ENCODE assay signal across 7 cellular contexts in genomic region chr19:16778796-16779411, GRCh38. TPM values are rescaled to one million over a fixed set of nuclear protein-coding genes. Genes with fewer than 3 reads are reported as not detected.
DNase-seq lines count a peak whose midpoint lies in the region; ATAC-seq, FAIRE-seq and TF ChIP-seq lines count a peak whose summit lies in the region.

No MANE protein-coding gene starts in this region.

- H4K20me1 ChIP-seq in DOHH2 (ENCODE audit: control insufficient read depth, insufficient read depth, low read depth, low read length) (no peaks in the 10 kb centered on the region), IMR-90 (ENCODE audit: insufficient read depth, low read length) (no peaks in the 10 kb centered on the region), keratinocyte (ENCODE audit: control insufficient read depth, extremely low read depth, insufficient read depth, low read length) (no peaks in the 10 kb centered on the region)

- no peak overlapping the region for H2BK20ac ChIP-seq in IMR-90 (ENCODE audit: low read depth, low read length)

- DNase-seq in IMR-90 (peak; percentile 55), SKM-1 treated with dmso at 0.1 percent for 144 hours (lab: John Stamatoyannopoulos, UW; ENCODE audit: unreplicated experiment) (peak; percentile 63), astrocyte of the hippocampus (ENCODE audit: low read depth, low spot score) (peak; percentile 59), keratinocyte (ENCODE audit: low read depth, low spot score) (no peak)
- peak; percentile 4 for DNase-seq in stimulated activated CD8-positive, alpha-beta memory T cell treated with anti-CD3 and anti-CD28 coated beads, Interleukin-15, amount 100 ng/mL, for 1 hour (ENCODE audit: low read depth)

- no TSS peak for BruUV-seq in IMR-90 (replicated peaks; lab: Mats Ljungman, UMichigan)

- TF ChIP-seq CTCF in DOHH2 (IDR thresholded peaks at IDR 0.05; ENCODE audit: low read depth, low read length, poor library complexity, severe bottlenecking) (peak; percentile 84), IMR-90 (conservative IDR thresholded peaks at IDR 0.05; ENCODE audit: low read depth, low read length) (peak; percentile 60), keratinocyte (optimal IDR thresholded peaks at IDR 0.05 in 1 of 3, IDR thresholded peaks at IDR 0.05 in 1 of 3, conservative IDR thresholded peaks at IDR 0.05 in 1 of 3; ENCODE audit: extremely low read depth in 1 of 3, insufficient read depth in 2 of 3, low read length in 3 of 3) (peak; percentile 79 to 96 (median 89))

- no peaks in the 10 kb centered on the region for H3K36me3 ChIP-seq in DOHH2 (ENCODE audit: control insufficient read depth, low read length)
- no peaks in the 10 kb centered on the region for H3K36me3 ChIP-seq in IMR-90 (ENCODE audit: control insufficient read depth, insufficient read depth, low read length)
- no peaks in the 10 kb centered on the region for H3K36me3 ChIP-seq in keratinocyte (ENCODE audit: control insufficient read depth in 2 of 2, extremely low read depth in 1 of 2, insufficient read depth in 2 of 2, low read length in 2 of 2)

- H2BK5ac ChIP-seq in IMR-90 (ENCODE audit: low read depth, low read length, poor library complexity, severe bottlenecking) = no peak overlapping the region

- POLR2A ChIA-PET in IMR-90 (lab: Charles Lee; ENCODE audit: unreplicated experiment) = no interaction called here

- H2AFZ ChIP-seq in IMR-90 (replicated peaks; ENCODE audit: low read length, poor library complexity) (peak overlapping the region; percentile 58), keratinocyte (ENCODE audit: control insufficient read depth, low read length) (no peak overlapping the region)

- H3K27ac ChIP-seq in DOHH2 (ENCODE audit: low read depth, low read length) (no peak overlapping the region), IMR-90 (ENCODE audit: insufficient read depth, low read length) (no peak overlapping the region), keratinocyte (ENCODE audit: control insufficient read depth, insufficient read depth, low read length) (no peak overlapping the region)

- no peak overlapping the region for H4K91ac ChIP-seq in IMR-90 (ENCODE audit: insufficient read depth, low read depth, low read length)

- no peak overlapping the region for H2AK5ac ChIP-seq in IMR-90 (ENCODE audit: low read depth, low read length)

- H4K5ac ChIP-seq in IMR-90 (ENCODE audit: low read depth, low read length) = no peak overlapping the region

- intact Hi-C loops in IMR-90 (cut with micrococcal nuclease) = loop anchor here (2.0 to 10.0 kb wide), 3 partner anchors 68 to 506 kb away; partner anchors contain the start of gene ANKLE1

- H3F3A ChIP-seq in DOHH2 (ENCODE audit: control insufficient read depth, insufficient read depth) = no peaks in the 10 kb centered on the region

- H3K18ac ChIP-seq in IMR-90 (ENCODE audit: low read depth, low read length) = no peak overlapping the region

- H3K4me1 ChIP-seq in DOHH2 (ENCODE audit: control insufficient read depth, low read length) = peaks cover 12% of the 10 kb centered on the region
- H3K4me1 ChIP-seq in IMR-90 (ENCODE audit: control insufficient read depth, insufficient read depth, low read length) = no peaks in the 10 kb centered on the region
- H3K4me1 ChIP-seq in keratinocyte (ENCODE audit: control insufficient read depth, extremely low read depth, insufficient read depth, low read length) = no peaks in the 10 kb centered on the region

- H2BK120ac ChIP-seq in IMR-90 (ENCODE audit: low read depth, low read length) = no peak overlapping the region

- peak; percentile 81 for FAIRE-seq in keratinocyte (lab: Jason Lieb, UNC)

- H3K9me1 ChIP-seq in IMR-90 (ENCODE audit: insufficient read depth, low read length) (no peaks in the 10 kb centered on the region), keratinocyte (ENCODE audit: control insufficient read depth, extremely low read depth, insufficient read depth, low read length) (peaks cover 2% of the 10 kb centered on the region)

- H2AK9ac ChIP-seq in IMR-90 (replicated peaks; ENCODE audit: low read depth, low read length, poor library complexity) = no peak overlapping the region

- CTCF ChIA-PET in IMR-90 (lab: Yijun Ruan, JAX) = interaction anchor here (1.2 to 1.3 kb wide), 2 partner anchors 126 to 273 kb away, joined by 4 to 5 read pairs; no protein-coding TSS in a partner anchor

- no peak overlapping the region for H3K9ac ChIP-seq in IMR-90 (ENCODE audit: low read depth, low read length)
- no peak overlapping the region for H3K9ac ChIP-seq in keratinocyte (ENCODE audit: control insufficient read depth, extremely low read depth, insufficient read depth, low read length)

- H3K14ac ChIP-seq in IMR-90 (replicated peaks; ENCODE audit: low read depth, low read length) = no peak overlapping the region

- H3K9me2 ChIP-seq in DOHH2 (replicated peaks; ENCODE audit: control insufficient read depth, low read length) = no peaks in the 10 kb centered on the region

- H3K9me3 ChIP-seq in DOHH2 (ENCODE audit: control insufficient read depth, insufficient read depth, low read length) (no peaks in the 10 kb centered on the region), IMR-90 (ENCODE audit: control insufficient read depth, insufficient read depth, low read length) (no peaks in the 10 kb centered on the region), keratinocyte (ENCODE audit: control insufficient read depth, low read depth, low read length) (no peaks in the 10 kb centered on the region)

- in situ Hi-C loops in IMR-90 (cut with MboI; ENCODE audit: low sequenced_read_pairs) = no loop called here

- dilution Hi-C loops in IMR-90 (cut with HindIII; ENCODE audit: low sequenced_read_pairs, unreplicated experiment) = no loop called here
- dilution Hi-C loops in keratinocyte (cut with MboI; ENCODE audit: extremely low pct_ligation_motif_present, low sequenced_read_pairs) = no loop called here

- no peaks in the 10 kb centered on the region for H3K79me1 ChIP-seq in IMR-90 (ENCODE audit: low read depth in 1 of 2, low read length in 2 of 2)

- H3K79me2 ChIP-seq in DOHH2 (ENCODE audit: control insufficient read depth, low read length) (no peaks in the 10 kb centered on the region), keratinocyte (ENCODE audit: control insufficient read depth, insufficient read depth, low read length) (no peaks in the 10 kb centered on the region)

- no peak overlapping the region for H3K23ac ChIP-seq in IMR-90 (ENCODE audit: low read depth, low read length)

- H3K27me3 ChIP-seq in DOHH2 (ENCODE audit: control insufficient read depth, low read length) (no peaks in the 10 kb centered on the region; the same call in 1 of the 2 replicates), IMR-90 (ENCODE audit: control insufficient read depth, insufficient read depth, low read length) (peaks cover 3% of the 10 kb centered on the region; the same call in 1 of the 2 replicates), keratinocyte (ENCODE audit: control insufficient read depth, extremely low read depth, insufficient read depth, low read length) (no peaks in the 10 kb centered on the region)

- H3K4me3 ChIP-seq in DOHH2 (ENCODE audit: low read length) (no peak overlapping the region), IMR-90 (ENCODE audit: insufficient read depth, low read depth, low read length) (no peak overlapping the region), keratinocyte (ENCODE audit: control insufficient read depth in 2 of 3, extremely low read depth in 1 of 3, insufficient read depth in 2 of 3, low read depth in 1 of 3, low read length in 3 of 3) (no peak overlapping the region)

- no peak for TF ChIP-seq POLR2A in IMR-90 (IDR thresholded peaks at IDR 0.05; ENCODE audit: low read depth, low read length)

- peak; percentile 79 for TF ChIP-seq RAD21 in IMR-90 (IDR thresholded peaks at IDR 0.05; ENCODE audit: low read length)

- H3K4me2 ChIP-seq in DOHH2 (ENCODE audit: low read length) (no peak overlapping the region), IMR-90 (ENCODE audit: low read depth, low read length) (no peak overlapping the region), keratinocyte (ENCODE audit: control insufficient read depth, extremely low read depth, insufficient read depth, low read depth, low read length) (no peak overlapping the region)

- H4K8ac ChIP-seq in IMR-90 (ENCODE audit: low read depth in 2 of 2, low read length in 2 of 2) = no peak overlapping the region

- no peak overlapping the region for H2BK15ac ChIP-seq in IMR-90 (ENCODE audit: low read depth, low read length)

- ATAC-seq in IMR-90 (ENCODE audit: low read depth) (peak; percentile 88), HG03460 (IDR thresholded peaks at IDR 0.05; ENCODE audit: unreplicated experiment) (no peak)

- H3K56ac ChIP-seq in IMR-90 (ENCODE audit: extremely low read depth, insufficient read depth, low read length) = no peak overlapping the region

- H3K4ac ChIP-seq in IMR-90 (ENCODE audit: low read depth, low read length) = no peak overlapping the region

- 80% methylated on average over 4 of the region's 8 CpGs; no CpG with 5 or more reads in 1 of the 2 experiments for WGBS in IMR-90 (ENCODE audit: extremely low coverage in 2 of 2, insufficient read length in 1 of 2), 2 experiments

TF ChIP-seq in IMR-90, 13 proteins besides CTCF, POLR2A, EP300 and RAD21 (continues in another document):
- peak; percentile 65 for TF ChIP-seq SMC3 (IDR thresholded peaks at IDR 0.05; ENCODE audit: low read depth, low read length)

RNA-seq across cellular contexts. Expression of gene SIN3B, which starts 50.3 kb away (rescaled TPM):
- total RNA-seq in IMR-90 (2012; rRNA removed) = 7.9 and 9.2 TPM in 2 replicates
- polyA plus RNA-seq in IMR-90 (2012; rRNA removed) (40.0 and 51.2 TPM in 2 replicates), keratinocyte (30.9 to 35.9 TPM (median 32.8 TPM) in 3 replicates)
- polyA plus RNA-seq in IMR-90 (2012; cell fraction: cytosol; rRNA removed) = 23.0 and 34.9 TPM in 2 replicates
- polyA plus RNA-seq in IMR-90 (2012; cell fraction: nucleus; rRNA removed; ENCODE audit: low replicate concordance) = 209 and 480 TPM in 2 replicates
- polyA plus RNA-seq in keratinocyte (2011; ENCODE audit: low read depth) = 45.1 TPM
- 20.5 and 24.1 TPM in 2 replicates for polyA plus RNA-seq in keratinocyte (2011; cell fraction: cytosol; rRNA removed)
- 100 and 139 TPM in 2 replicates for polyA plus RNA-seq in keratinocyte (2011; cell fraction: nucleus; rRNA removed)
- polyA plus RNA-seq in keratinocyte (2012; ENCODE audit: low replicate concordance) = 30.3 and 34.8 TPM in 2 replicates
- 31.9 to 55.6 TPM (median 41.5 TPM) in 3 replicates for polyA minus RNA-seq in keratinocyte
- 50.8 TPM for polyA minus RNA-seq in keratinocyte (2011; cell fraction: cytosol; rRNA and poly(A)+ RNA removed)
- 79.2 and 83.2 TPM in 2 replicates for polyA minus RNA-seq in keratinocyte (2011; cell fraction: nucleus; rRNA and poly(A)+ RNA removed)

RNA-seq across cellular contexts. Expression of gene NWD1, which starts 59.3 kb away (rescaled TPM):
- not detected in 2 replicates for total RNA-seq in IMR-90 (2012; rRNA removed)
- not detected in 2 replicates for polyA plus RNA-seq in IMR-90 (2012; rRNA removed)
- not detected in 2 replicates for polyA plus RNA-seq in IMR-90 (2012; cell fraction: cytosol; rRNA removed)
- polyA plus RNA-seq in IMR-90 (2012; cell fraction: nucleus; rRNA removed; ENCODE audit: low replicate concordance) = 0.01 TPM in 1 of 2 replicates, not detected in the other
- polyA plus RNA-seq in keratinocyte = 0.45 to 0.89 TPM (median 0.55 TPM) in 3 replicates
- 0.06 TPM for polyA plus RNA-seq in keratinocyte (2011; ENCODE audit: low read depth)
- polyA plus RNA-seq in keratinocyte (2011; cell fraction: cytosol; rRNA removed) = 0.34 and 0.39 TPM in 2 replicates
- polyA plus RNA-seq in keratinocyte (2011; cell fraction: nucleus; rRNA removed) = 0.59 and 0.60 TPM in 2 replicates
- polyA plus RNA-seq in keratinocyte (2012; ENCODE audit: low replicate concordance) = 0.07 and 0.85 TPM in 2 replicates
- 1.1 to 2.9 TPM (median 2.0 TPM) in 3 replicates for polyA minus RNA-seq in keratinocyte
- polyA minus RNA-seq in keratinocyte (2011; cell fraction: cytosol; rRNA and poly(A)+ RNA removed) = 0.38 TPM
- polyA minus RNA-seq in keratinocyte (2011; cell fraction: nucleus; rRNA and poly(A)+ RNA removed) = 0.85 and 1.2 TPM in 2 replicates
